Comparison of ENCODE assay signal across 21 cellular contexts in the genomic region with DNA sequence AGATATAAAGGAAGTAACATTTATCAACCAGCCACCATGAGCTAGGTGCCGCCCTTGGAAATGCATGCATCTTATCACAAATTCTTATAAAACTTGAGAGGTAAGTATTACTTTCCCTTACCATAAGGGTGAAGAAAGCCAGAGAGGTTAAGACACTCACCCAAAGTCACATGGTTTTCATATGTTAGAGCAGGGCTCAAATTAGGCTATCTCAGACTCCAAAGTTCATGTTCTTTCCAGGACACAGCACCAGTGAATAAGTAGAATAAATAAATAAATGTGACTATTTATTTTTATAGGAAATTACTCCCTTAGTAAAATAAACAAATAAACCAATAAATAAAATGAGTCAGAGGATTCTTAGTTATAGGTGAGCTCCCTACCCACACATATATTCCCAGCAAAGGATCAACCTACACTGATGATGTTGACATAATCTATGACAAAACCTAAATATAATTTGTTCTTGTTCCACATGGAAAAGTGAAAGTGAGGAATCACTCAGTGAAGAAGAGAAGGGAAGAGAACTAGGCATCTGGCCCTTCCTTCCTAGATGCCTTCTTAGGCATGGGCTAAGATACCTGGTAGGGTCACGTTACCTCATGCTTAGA. TPM values are rescaled to one million over a fixed set of nuclear protein-coding genes. Genes with fewer than 3 reads are reported as not detected.
DNase-seq lines count a peak whose midpoint lies in the region; ATAC-seq and TF ChIP-seq lines count a peak whose summit lies in the region.
"Had no signal": no experiment of that assay in that cellular context is flagged by ENCODE, and none has a peak within 500 bp of the region (broad histone marks: within the 10 kb centered on the region; RNA-seq: fewer than 3 reads in every experiment).

No MANE protein-coding gene starts in this region.

- no CpG with 5 or more reads among the region's 2 CpGs for WGBS in IMR-90 (ENCODE audit: extremely low coverage in 2 of 2, insufficient read length in 1 of 2), 2 experiments

- no peaks in the 10 kb centered on the region for H4K20me1 ChIP-seq in IMR-90 (ENCODE audit: insufficient read depth, low read length)
- H4K20me1 ChIP-seq: BLaER1 treated with 17β-estradiol and CSF1 and Interleukin-3, amounts not matched to agents 10 nM and 100 nM had no signal

- dilution Hi-C loops in IMR-90 (cut with HindIII; ENCODE audit: low sequenced_read_pairs, unreplicated experiment) = no loop called here

- no peak overlapping the region for H3K9ac ChIP-seq in IMR-90 (ENCODE audit: low read depth, low read length)
- H3K9ac ChIP-seq: BLaER1 treated with 17β-estradiol and CSF1 and Interleukin-3, amounts not matched to agents 10 nM and 100 nM had no signal

- no peaks in the 10 kb centered on the region for H3K27me3 ChIP-seq in IMR-90 (ENCODE audit: control insufficient read depth, insufficient read depth, low read length)
- H3K27me3 ChIP-seq in Panc1 (ENCODE audit: control insufficient read depth, insufficient read depth, low read length) = no peaks in the 10 kb centered on the region
- H3K27me3 ChIP-seq: BLaER1 treated with 17β-estradiol and CSF1 and Interleukin-3, amounts not matched to agents 10 nM and 100 nM had no signal

- no peak overlapping the region for H2BK5ac ChIP-seq in IMR-90 (ENCODE audit: low read depth, low read length, poor library complexity, severe bottlenecking)

- DNase-seq in Caki2 (ENCODE audit: low read depth) = peak; percentile 19
- peak; percentile 12 for DNase-seq in IMR-90
- DNase-seq in Panc1 (ENCODE audit: low read depth, low spot score) = no peak
- no peak for DNase-seq in mucosa of descending colon
- no peak for DNase-seq in activated CD4-positive, alpha-beta T cell treated with anti-CD3 and anti-CD28 coated beads, Interleukin-2, amount 10 ng/mL, durations not matched to agents 7 days and 5 days
- DNase-seq in activated CD4-positive, alpha-beta T cell treated with anti-CD3 and anti-CD28 coated beads, Interleukin-2, amount 50 U/mL, for 4 hours = no peak
- DNase-seq in GOT3 (lab: John Stamatoyannopoulos, UW) = no peak
- DNase-seq: CD8-positive, alpha-beta T cell; DMS53; GDM1; KBM-7; MV-4-11; NCI-H1105 treated with DMSO at 0.1 percent for 48 hours; NCI-H2029 treated with DMSO at 0.1 percent for 48 hours; NCI-H2171 treated with DMSO at 0.1 percent for 48 hours; NCI-H524 treated with DMSO at 0.1 percent for 48 hours; NCI-H82; Right ventricle myocardium superior had no signal

- H3K9me3 ChIP-seq in IMR-90 (ENCODE audit: control insufficient read depth, insufficient read depth, low read length) = no peaks in the 10 kb centered on the region
- H3K9me3 ChIP-seq in Panc1 (ENCODE audit: control insufficient read depth, insufficient read depth, low read depth, low read length) = no peaks in the 10 kb centered on the region
- H3K9me3 ChIP-seq in mucosa of descending colon = no peaks in the 10 kb centered on the region

- H3K23ac ChIP-seq in IMR-90 (ENCODE audit: low read depth, low read length) = peak overlapping the region; percentile 34; the same call in 1 of the 2 replicates

- H2AK5ac ChIP-seq in IMR-90 (ENCODE audit: low read depth, low read length) = no peak overlapping the region

- no peak overlapping the region for H3K4me3 Mint-ChIP-seq in activated CD4-positive, alpha-beta T cell treated with anti-CD3 and anti-CD28 coated beads, Interleukin-2, amount 10 ng/mL, durations not matched to agents 7 days and 5 days
- H3K4me3 Mint-ChIP-seq: CD8-positive, alpha-beta T cell; T-helper 1 cell treated with Interleukin-12 subunit alpha and Interleukin-12 subunit beta and Interleukin-4 antibody, amounts not matched to agents 30 μg/mL and 1 μg/mL, for 36 hours had no signal

- no peak overlapping the region for H3K56ac ChIP-seq in IMR-90 (ENCODE audit: extremely low read depth, insufficient read depth, low read length)

- H3K4me2 ChIP-seq in IMR-90 (ENCODE audit: low read depth, low read length) = no peak overlapping the region
- H3K4me2 ChIP-seq: BLaER1 treated with 17β-estradiol and CSF1 and Interleukin-3, amounts not matched to agents 10 nM and 100 nM had no signal

- no peak overlapping the region for H2AFZ ChIP-seq in IMR-90 (replicated peaks; ENCODE audit: low read length, poor library complexity)

- no peak overlapping the region for H3K18ac ChIP-seq in IMR-90 (ENCODE audit: low read depth, low read length)

- H3K4me1 Mint-ChIP-seq in activated CD4-positive, alpha-beta T cell treated with anti-CD3 and anti-CD28 coated beads, Interleukin-2, amount 10 ng/mL, durations not matched to agents 7 days and 5 days = no peaks in the 10 kb centered on the region

- H3K36me3 ChIP-seq in IMR-90 (ENCODE audit: control insufficient read depth, insufficient read depth, low read length) (no peaks in the 10 kb centered on the region), Panc1 (ENCODE audit: control insufficient read depth, insufficient read depth, low read length) (no peaks in the 10 kb centered on the region), mucosa of descending colon (ENCODE audit: low read depth) (no peaks in the 10 kb centered on the region)
- H3K36me3 ChIP-seq: BLaER1 treated with 17β-estradiol and CSF1 and Interleukin-3, amounts not matched to agents 10 nM and 100 nM had no signal

- no peak overlapping the region for H4K8ac ChIP-seq in IMR-90 (ENCODE audit: low read depth in 2 of 2, low read length in 2 of 2)

- no peak overlapping the region for H2BK120ac ChIP-seq in IMR-90 (ENCODE audit: low read depth, low read length)

- intact Hi-C loops in IMR-90 (cut with micrococcal nuclease) = no loop called here
- intact Hi-C loops in Panc1 (cut with micrococcal nuclease; ENCODE audit: unreplicated experiment) = no loop called here
- intact Hi-C loops in mucosa of descending colon (cut with DNase I, micrococcal nuclease) = no loop called here

- H3K27ac ChIP-seq in IMR-90 (ENCODE audit: insufficient read depth, low read length) = no peak overlapping the region
- H3K27ac ChIP-seq in Panc1 (ENCODE audit: low read length) = no peak overlapping the region
- H3K27ac ChIP-seq: BLaER1 treated with 17β-estradiol and CSF1 and Interleukin-3, amounts not matched to agents 10 nM and 100 nM had no signal

- no peak overlapping the region for H4K5ac ChIP-seq in IMR-90 (ENCODE audit: low read depth, low read length)

- H3K4ac ChIP-seq in IMR-90 (ENCODE audit: low read depth, low read length) = no peak overlapping the region

- no TSS peak for BruUV-seq in IMR-90 (replicated peaks; lab: Mats Ljungman, UMichigan)
- BruUV-seq in Panc1 (replicated peaks; lab: Mats Ljungman, UMichigan) = no TSS peak

- no peaks in the 10 kb centered on the region for H3K9me3 Mint-ChIP-seq in activated CD4-positive, alpha-beta T cell treated with anti-CD3 and anti-CD28 coated beads, Interleukin-2, amount 10 ng/mL, durations not matched to agents 7 days and 5 days
- H3K9me3 Mint-ChIP-seq: CD8-positive, alpha-beta T cell; T-helper 1 cell treated with Interleukin-12 subunit alpha and Interleukin-12 subunit beta and Interleukin-4 antibody, amounts not matched to agents 30 μg/mL and 1 μg/mL, for 36 hours had no signal

- TF ChIP-seq POLR2A in IMR-90 (IDR thresholded peaks at IDR 0.05; ENCODE audit: low read depth, low read length) = no peak

- H3K36me3 Mint-ChIP-seq in activated CD4-positive, alpha-beta T cell treated with anti-CD3 and anti-CD28 coated beads, Interleukin-2, amount 10 ng/mL, durations not matched to agents 7 days and 5 days (ENCODE audit: low read depth) = no peaks in the 10 kb centered on the region
- H3K36me3 Mint-ChIP-seq: CD8-positive, alpha-beta T cell had no signal

- no peak overlapping the region for H4K91ac ChIP-seq in IMR-90 (ENCODE audit: insufficient read depth, low read depth, low read length)

- in situ Hi-C loops in Caki2 (cut with HindIII; ENCODE audit: low pct_unique_long_range_greater_than_20kb, low sequenced_read_pairs) = no loop called here
- in situ Hi-C loops in IMR-90 (cut with MboI; ENCODE audit: low sequenced_read_pairs) = no loop called here
- in situ Hi-C loops in Panc1 (cut with HindIII; ENCODE audit: low pct_unique_long_range_greater_than_20kb, low sequenced_read_pairs) = no loop called here

- H3K4me1 ChIP-seq in IMR-90 (ENCODE audit: control insufficient read depth, insufficient read depth, low read length) (peaks cover 2% of the 10 kb centered on the region), Panc1 (ENCODE audit: control insufficient read depth, insufficient read depth, low read length) (peaks cover 8% of the 10 kb centered on the region; the same call in 1 of the 2 replicates), mucosa of descending colon (ENCODE audit: low read depth) (peaks cover 8% of the 10 kb centered on the region)

- H2BK20ac ChIP-seq in IMR-90 (ENCODE audit: low read depth, low read length) = no peak overlapping the region

- TF ChIP-seq CTCF in IMR-90 (conservative IDR thresholded peaks at IDR 0.05; ENCODE audit: low read depth, low read length) = no peak
- TF ChIP-seq CTCF in Panc1 (IDR thresholded peaks at IDR 0.05) = no peak; the same call in 1 of the 2 replicates
- no peak for TF ChIP-seq CTCF in mucosa of descending colon (IDR thresholded peaks at IDR 0.05)

- no peak for TF ChIP-seq RAD21 in IMR-90 (IDR thresholded peaks at IDR 0.05; ENCODE audit: low read length)

- 0 out of 2 replicates have a peak overlapping the region, but pooled peaks have one; percentile 48 for H3K14ac ChIP-seq in IMR-90 (replicated peaks; ENCODE audit: low read depth, low read length)

- POLR2A ChIA-PET in IMR-90 (lab: Charles Lee; ENCODE audit: unreplicated experiment) = no interaction called here
- POLR2A ChIA-PET in Panc1 (lab: Charles Lee) = no interaction called here
- POLR2A ChIA-PET in activated CD4-positive, alpha-beta T cell treated with anti-CD3 and anti-CD28 coated beads, Interleukin-2, amount 10 ng/mL, durations not matched to agents 7 days and 5 days (lab: Charles Lee) = no interaction called here

- H3K4me3 ChIP-seq in IMR-90 (ENCODE audit: insufficient read depth, low read depth, low read length) (no peak overlapping the region), Panc1 (ENCODE audit: low read depth in 2 of 2, low read length in 2 of 2) (no peak overlapping the region), mucosa of descending colon (no peak overlapping the region)
- H3K4me3 ChIP-seq: BLaER1 treated with 17β-estradiol and CSF1 and Interleukin-3, amounts not matched to agents 10 nM and 100 nM had no signal

- CTCF ChIA-PET in IMR-90 (lab: Yijun Ruan, JAX) (no interaction called here), Panc1 (lab: Charles Lee) (no interaction called here)
- CTCF ChIA-PET in activated CD4-positive, alpha-beta T cell treated with anti-CD3 and anti-CD28 coated beads, Interleukin-2, amount 10 ng/mL, durations not matched to agents 7 days and 5 days (lab: Charles Lee) = no interaction called here

- no peak overlapping the region for H2BK15ac ChIP-seq in IMR-90 (ENCODE audit: low read depth, low read length)

- H3K9me1 ChIP-seq in IMR-90 (ENCODE audit: insufficient read depth, low read length) = peaks cover 7% of the 10 kb centered on the region; the same call in 1 of the 2 replicates

- H3K27ac Mint-ChIP-seq in activated CD4-positive, alpha-beta T cell treated with anti-CD3 and anti-CD28 coated beads, Interleukin-2, amount 10 ng/mL, durations not matched to agents 7 days and 5 days = no peak overlapping the region
- H3K27ac Mint-ChIP-seq: CD8-positive, alpha-beta T cell; T-helper 1 cell treated with Interleukin-12 subunit alpha and Interleukin-12 subunit beta and Interleukin-4 antibody, amounts not matched to agents 30 μg/mL and 1 μg/mL, for 36 hours had no signal

- H2AK9ac ChIP-seq in IMR-90 (replicated peaks; ENCODE audit: low read depth, low read length, poor library complexity) = no peak overlapping the region

- ATAC-seq in IMR-90 (ENCODE audit: low read depth) (peak; percentile 11; the same call in 1 of the 2 replicates), Panc1 (peak; percentile 91), mucosa of descending colon (peak; percentile 75)
- ATAC-seq: CD8-positive, alpha-beta T cell; HCT116 had no signal

- no peaks in the 10 kb centered on the region for H3K27me3 Mint-ChIP-seq in activated CD4-positive, alpha-beta T cell treated with anti-CD3 and anti-CD28 coated beads, Interleukin-2, amount 10 ng/mL, durations not matched to agents 7 days and 5 days

- H3K79me1 ChIP-seq in IMR-90 (ENCODE audit: low read depth in 1 of 2, low read length in 2 of 2) = no peaks in the 10 kb centered on the region; a peak in 1 of 4 replicates

RNA-seq across cellular contexts. Expression of a gene that starts 27.2 kb away (rescaled TPM):
- 1.2 and 9.2 TPM in 2 replicates for total RNA-seq in Caki2 (2014; rRNA removed; shearing (Covaris generic); ENCODE audit: low replicate concordance)
- 21.1 and 26.4 TPM in 2 replicates for total RNA-seq in IMR-90 (2012; rRNA removed)
- 47.9 and 53.9 TPM in 2 replicates for polyA plus RNA-seq in IMR-90 (2012; rRNA removed)
- polyA plus RNA-seq in IMR-90 (2012; cell fraction: cytosol; rRNA removed) = 35.5 and 39.0 TPM in 2 replicates
- 63.3 and 76.1 TPM in 2 replicates for polyA plus RNA-seq in IMR-90 (2012; cell fraction: nucleus; rRNA removed; ENCODE audit: low replicate concordance)
- 18.2 TPM for total RNA-seq in Panc1 (2021; ENCODE audit: unreplicated experiment)
- 18.8 TPM for polyA plus RNA-seq in Panc1 (2012; ENCODE audit: insufficient read length)
- total RNA-seq in mucosa of descending colon = 10 to 100 TPM; 47.8 to 51.3 (median 50.9) TPM
- total RNA-seq in activated CD4-positive, alpha-beta T cell treated with anti-CD3 and anti-CD28 coated beads, Interleukin-2, amount 10 ng/mL, durations not matched to agents 7 days and 5 days = not detected

Comparison
In these comparisons a context has a peak if more than half of its experiments do, and no peak if none do; other contexts are left out.
1. DNase-seq: peak in Caki2 (single experiment) and IMR-90 (single experiment); none in Panc1 (single experiment), mucosa of descending colon (0 of 3), activated CD4-positive, alpha-beta T cell treated with anti-CD3 and anti-CD28 coated beads, Interleukin-2, amount 10 ng/mL, durations not matched to agents 7 days and 5 days (single experiment), activated CD4-positive, alpha-beta T cell treated with anti-CD3 and anti-CD28 coated beads, Interleukin-2, amount 50 U/mL, for 4 hours (0 of 2) and GOT3 (single experiment).
2. ATAC-seq: peak in every context shown above with its lines; median percentile 91 in Panc1; 75 in mucosa of descending colon; 11 in IMR-90.